In the genomic region with DNA sequence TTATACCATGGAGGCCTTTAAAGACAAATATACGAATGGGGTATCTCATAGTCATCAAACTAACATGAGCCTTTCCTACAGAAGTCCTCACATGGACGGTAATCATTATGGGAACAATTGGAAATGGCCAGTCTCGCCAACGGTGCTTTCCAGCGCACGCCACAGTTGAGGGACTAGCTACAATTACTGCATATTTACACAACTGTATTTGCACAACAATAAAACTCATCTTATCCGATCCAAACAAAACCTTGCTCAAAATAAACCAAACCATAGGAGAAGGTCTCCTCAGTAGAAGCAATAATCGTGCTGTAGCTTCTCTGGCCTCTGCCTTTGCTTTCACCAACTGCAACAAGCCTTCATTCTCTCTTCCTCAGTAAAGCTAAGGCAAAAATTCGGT, we compare ENCODE assay signal across 18 cellular contexts. TPM values are rescaled to one million over a fixed set of nuclear protein-coding genes. Genes with fewer than 3 reads are reported as not detected.
A peak's percentile ranks its signal among the peaks of the same experiment; 100 is the strongest.
DNase-seq lines count a peak whose midpoint lies in the region; ATAC-seq and TF ChIP-seq lines count a peak whose summit lies in the region.
"Had no signal": no experiment of that assay in that cellular context is flagged by ENCODE, and none has a peak within 500 bp of the region (broad histone marks: within the 10 kb centered on the region; RNA-seq: fewer than 3 reads in every experiment).

No MANE protein-coding gene starts in this region.

- POLR2A ChIA-PET in A673 (lab: Charles Lee; ENCODE audit: low non-redundant PET) = no interaction called here

- H3K27me3 ChIP-seq in iPS-15b (ENCODE audit: control insufficient read depth, insufficient read depth, low read length) (peaks cover 45% of the 10 kb centered on the region), A673 (replicated peaks; ENCODE audit: insufficient read depth, low read depth, low read length, poor library complexity) (peaks cover 40% of the 10 kb centered on the region)

- intact Hi-C loops in A673 (cut with micrococcal nuclease; ENCODE audit: unreplicated experiment) = no loop called here

- no TSS peak for BruUV-seq in A673 (replicated peaks; lab: Mats Ljungman, UMichigan)

- no peaks in the 10 kb centered on the region for H3K36me3 ChIP-seq in iPS-15b (ENCODE audit: control insufficient read depth, insufficient read depth, low read length)
- H3K36me3 ChIP-seq in A673 (ENCODE audit: insufficient read depth, low read length, poor library complexity, severe bottlenecking) = no peaks in the 10 kb centered on the region
- H3K36me3 ChIP-seq: prostate gland, suprapubic skin had no signal

- CTCF ChIA-PET in A673 (lab: Charles Lee) = no interaction called here

- TF ChIP-seq CTCF in A673 (conservative IDR thresholded peaks at IDR 0.05; ENCODE audit: low read depth, low read length) = no peak

- DNase-seq in DMS79 (lab: John Stamatoyannopoulos, UW) = peak; percentile 44
- peak; percentile 69 to 94 (median 78) for DNase-seq in NCI-H1417 (lab: John Stamatoyannopoulos, UW)
- DNase-seq in NCI-H526 treated with DMSO at 0.1 percent for 48 hours (lab: John Stamatoyannopoulos, UW) = peak; percentile 99
- no peak for DNase-seq in A673 (ENCODE audit: low spot score)
- no peak for DNase-seq in GM19238 (ENCODE audit: insufficient read length, low spot score)
- DNase-seq: activated CD4-positive, CD25-positive, alpha-beta regulatory T cell; caudate nucleus; GOT3; KG1; natural killer cell; NCI-H1436; small intestine had no signal

- H3K4me1 ChIP-seq in iPS-15b (ENCODE audit: control insufficient read depth, insufficient read depth, low read length) = peaks cover 32% of the 10 kb centered on the region
- H3K4me1 ChIP-seq in A673 (ENCODE audit: insufficient read depth, low read length, poor library complexity, severe bottlenecking) = peaks cover 10% of the 10 kb centered on the region

- H3K9me3 ChIP-seq in iPS-15b (ENCODE audit: control insufficient read depth, insufficient read depth, low read length) = no peaks in the 10 kb centered on the region
- no peaks in the 10 kb centered on the region for H3K9me3 ChIP-seq in A673 (ENCODE audit: low read depth, low read length, poor library complexity, severe bottlenecking)
- H3K9me3 ChIP-seq: prostate gland, suprapubic skin had no signal

- no peak overlapping the region for H3K9ac ChIP-seq in iPS-15b (ENCODE audit: low read depth, low read length)

- ATAC-seq in GM21528 (IDR thresholded peaks at IDR 0.05; ENCODE audit: low FRiP score, unreplicated experiment) = no peak
- no peak for ATAC-seq in HG02610 (IDR thresholded peaks at IDR 0.05; ENCODE audit: unreplicated experiment)
- ATAC-seq: activated T-helper 17 cell treated with anti-CD3 and anti-CD28 coated beads, Interleukin-2, amount 50 U/mL, for 72 hours; natural killer cell had no signal

- peak overlapping the region; percentile 6 for H3K4me3 ChIP-seq in iPS-15b (ENCODE audit: low read depth, low read length)
- H3K4me3 ChIP-seq in A673 (ENCODE audit: low read depth, low read length, poor library complexity, severe bottlenecking) = no peak overlapping the region
- H3K4me3 ChIP-seq: prostate gland, suprapubic skin had no signal

- H3K27ac ChIP-seq in A673 (ENCODE audit: low read depth, low read length, poor library complexity, severe bottlenecking) = no peak overlapping the region
- H3K27ac ChIP-seq: prostate gland, suprapubic skin had no signal

RNA-seq across cellular contexts. Expression of gene CADM1, which starts 5.9 kb away (rescaled TPM):
- total RNA-seq in A673 (2021) = 10.4 and 12.9 TPM in 2 replicates

Comparison
In these comparisons a context has a peak if more than half of its experiments do, and no peak if none do; other contexts are left out.
1. DNase-seq: peak in DMS79 (single experiment), NCI-H1417 (3 of 3) and NCI-H526 treated with DMSO at 0.1 percent for 48 hours (single experiment); none in A673 (single experiment) and GM19238 (single experiment).